ENCODE assay signal across 10 cellular contexts in the genomic region with DNA sequence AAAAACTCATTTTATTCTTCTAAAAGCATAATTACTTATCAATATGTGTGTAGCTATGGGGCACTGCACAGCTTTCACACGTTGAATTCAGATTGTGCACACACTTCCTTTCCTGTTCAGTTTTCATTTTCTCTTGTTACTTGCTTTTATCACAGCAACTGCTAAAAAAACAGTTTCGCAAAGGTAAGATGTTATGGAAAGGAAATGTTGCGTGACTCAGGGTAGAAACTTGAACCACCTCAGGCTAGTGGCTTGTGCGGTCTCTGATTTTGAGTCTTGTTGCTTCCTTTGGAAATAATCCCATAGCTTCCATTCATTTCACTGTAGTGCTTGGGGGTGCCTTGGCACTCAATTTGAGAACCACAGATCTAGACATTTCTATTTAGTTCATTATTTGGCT.
DNase-seq lines count a peak whose midpoint lies in the region; ATAC-seq, FAIRE-seq and TF ChIP-seq lines count a peak whose summit lies in the region.
"Had no signal": no experiment of that assay in that cellular context is flagged by ENCODE, and none has a peak within 500 bp of the region (broad histone marks: within the 10 kb centered on the region; RNA-seq: fewer than 3 reads in every experiment).

No MANE protein-coding gene starts in this region.

- in situ Hi-C loops in SK-MEL-5 (cut with HindIII; ENCODE audit: low pct_unique_long_range_greater_than_20kb, low sequenced_read_pairs) (no loop called here), KBM-7 (cut with MboI; ENCODE audit: low pct_unique_long_range_greater_than_20kb, low sequenced_read_pairs) (no loop called here)

- H3K27me3 ChIP-seq in right atrium auricular region: no peaks in the 10 kb centered on the region

- H3K4me1 Mint-ChIP-seq in nephron progenitor cell: peaks cover 54% of the 10 kb centered on the region

- no peak overlapping the region for H3K4me3 Mint-ChIP-seq in nephron progenitor cell
- H3K4me3 Mint-ChIP-seq: activated T-cell treated with anti-CD3 and anti-CD28 coated beads, Interleukin-2, amount 50 U/mL, for 4 hours had no signal

- ATAC-seq in HG02798 (IDR thresholded peaks at IDR 0.05; ENCODE audit: poor library complexity, unreplicated experiment): peak; percentile 74

- peaks cover 0 to 16% of the 10 kb centered on the region in 2 donors for H3K4me1 ChIP-seq in right atrium auricular region

- no peak overlapping the region for H3K4me3 ChIP-seq in right atrium auricular region

- no peak for TF ChIP-seq CTCF in nephron progenitor cell (IDR thresholded peaks at IDR 0.05)
- no peak for TF ChIP-seq CTCF in right atrium auricular region (IDR thresholded peaks at IDR 0.05)

- H3K36me3 ChIP-seq in right atrium auricular region: no peaks in the 10 kb centered on the region

- no peaks in the 10 kb centered on the region for H3K9me3 ChIP-seq in right atrium auricular region

- H3K27ac Mint-ChIP-seq in nephron progenitor cell: peak overlapping the region; percentile 75

- no peak overlapping the region for H3K27ac ChIP-seq in right atrium auricular region

- no peaks in the 10 kb centered on the region for H3K27me3 Mint-ChIP-seq in nephron progenitor cell (ENCODE audit: low read depth, poor library complexity)

- H3K36me3 Mint-ChIP-seq in nephron progenitor cell (ENCODE audit: low read depth): peaks cover 26% of the 10 kb centered on the region

- FAIRE-seq in GM19239 (lab: Jason Lieb, UNC): peak; percentile 72

- no peak for DNase-seq in GM19239 (ENCODE audit: insufficient read length, low spot score)
- peak; percentile 54 for DNase-seq in SK-MEL-5 (ENCODE audit: low read depth, low spot score)
- no peak for DNase-seq in nephron progenitor cell
- no peak for DNase-seq in NCI-H128 (lab: John Stamatoyannopoulos, UW; ENCODE audit: unreplicated experiment)
- DNase-seq in GM19240 (ENCODE audit: insufficient read length, low spot score): no peak
- no peak for DNase-seq in KBM-7
- DNase-seq in right atrium auricular region (ENCODE audit: low spot score): no peak
- DNase-seq: activated T-cell treated with anti-CD3 and anti-CD28 coated beads, Interleukin-2, amount 50 U/mL, for 4 hours; RPMI8226 had no signal

- peaks cover 20% of the 10 kb centered on the region for H3K9me3 Mint-ChIP-seq in nephron progenitor cell
- H3K9me3 Mint-ChIP-seq: activated T-cell treated with anti-CD3 and anti-CD28 coated beads, Interleukin-2, amount 50 U/mL, for 4 hours had no signal
